In the genomic region with DNA sequence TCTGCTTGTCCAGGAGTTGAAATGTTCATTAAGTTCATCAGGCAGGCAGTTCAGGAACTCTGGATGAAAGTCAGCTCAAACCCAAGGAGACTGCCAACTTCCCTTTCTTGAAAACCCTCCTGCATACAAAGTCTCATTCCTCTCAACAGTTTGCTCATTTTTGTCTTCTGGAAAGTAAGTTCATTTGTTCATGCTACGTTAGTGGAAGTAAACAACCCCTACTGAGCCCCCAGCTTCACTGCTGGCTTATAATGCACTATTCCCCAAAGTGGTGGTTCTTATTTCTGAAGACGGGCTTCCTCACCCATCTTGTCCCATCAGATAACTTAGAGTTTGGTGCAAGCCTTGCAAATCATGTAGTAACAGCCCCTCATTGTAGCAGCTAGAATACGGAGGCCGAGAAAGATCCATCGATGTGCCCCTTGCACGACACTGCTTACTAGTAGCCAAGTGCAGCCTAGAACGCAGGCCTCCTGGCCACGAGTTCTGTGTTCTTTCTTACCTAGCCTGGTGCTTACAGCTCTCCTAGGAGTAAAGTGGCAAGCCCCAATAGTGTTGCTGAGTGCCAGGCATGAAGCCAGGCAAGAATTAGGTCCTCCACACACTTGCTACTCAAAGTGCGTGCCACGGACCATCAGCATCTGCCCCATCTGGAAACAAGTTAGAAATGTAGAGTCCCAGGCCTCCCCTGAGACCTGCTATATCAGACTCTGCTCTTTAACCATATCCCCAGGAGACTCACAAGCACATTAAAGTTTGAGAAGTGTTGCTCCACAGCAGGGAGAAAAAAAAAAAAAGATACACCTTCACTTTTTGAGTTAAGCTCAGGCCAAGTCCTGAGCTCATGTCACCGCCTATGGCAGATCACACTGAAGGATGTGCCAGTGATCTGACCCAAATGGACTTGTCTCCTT, we compare ENCODE assay signal across 11 cellular contexts.
DNase-seq lines count a peak whose midpoint lies in the region; ATAC-seq and TF ChIP-seq lines count a peak whose summit lies in the region.
"Had no signal": no experiment of that assay in that cellular context is flagged by ENCODE, and none has a peak within 500 bp of the region (broad histone marks: within the 10 kb centered on the region; RNA-seq: fewer than 3 reads in every experiment).

No MANE protein-coding gene starts in this region.

- H3K4me1 Mint-ChIP-seq in chondrocyte (ENCODE audit: low read depth), result peaks cover 24% of the 10 kb centered on the region

- DNase-seq in NB4 (ENCODE audit: low read depth) (peak; percentile 81), GDM1 (lab: John Stamatoyannopoulos, UW) (no peak), chondrocyte (ENCODE audit: low spot score) (no peak), NOMO-1 treated with DMSO at 0.1 percent for 48 hours (lab: John Stamatoyannopoulos, UW; ENCODE audit: unreplicated experiment) (no peak), iPS-NIHi7 (ENCODE audit: extremely low spot score) (no peak)
- DNase-seq: activated naive CD4-positive, alpha-beta T cell treated with anti-CD3 and anti-CD28 coated beads for 36 hours; kidney glomerular epithelial cell; NCI-H82 had no signal

- no peak overlapping the region for H3K4me3 ChIP-seq in BLaER1
- no peak overlapping the region for H3K4me3 ChIP-seq in NB4 (ENCODE audit: low read depth, low read length)

- H3K4me1 ChIP-seq in BLaER1, result peaks cover 58% of the 10 kb centered on the region

- peak; percentile 35 for ATAC-seq in GM19035 (IDR thresholded peaks at IDR 0.05; ENCODE audit: unreplicated experiment)
- peak; percentile 50 for ATAC-seq in HG02938 (IDR thresholded peaks at IDR 0.05; ENCODE audit: unreplicated experiment)

- no peaks in the 10 kb centered on the region for H3K9me3 ChIP-seq in BLaER1

- no peaks in the 10 kb centered on the region for H3K9me3 Mint-ChIP-seq in chondrocyte (ENCODE audit: low read depth)
- H3K9me3 Mint-ChIP-seq: activated naive CD4-positive, alpha-beta T cell treated with anti-CD3 and anti-CD28 coated beads for 36 hours had no signal

- no peak for TF ChIP-seq POLR2A in NB4 (IDR thresholded peaks at IDR 0.05; ENCODE audit: extremely low read depth, insufficient read length)

- peaks cover 90% of the 10 kb centered on the region for H4K20me1 ChIP-seq in BLaER1

- TF ChIP-seq CTCF in NB4 (IDR thresholded peaks at IDR 0.05; ENCODE audit: low read depth, low read length), result no peak
- no peak for TF ChIP-seq CTCF in chondrocyte (IDR thresholded peaks at IDR 0.05)

- H3K4me2 ChIP-seq in BLaER1, result peak overlapping the region; percentile 90

- no peak overlapping the region for H3K4me3 Mint-ChIP-seq in chondrocyte (ENCODE audit: unreplicated experiment)
- H3K4me3 Mint-ChIP-seq: activated naive CD4-positive, alpha-beta T cell treated with anti-CD3 and anti-CD28 coated beads for 36 hours had no signal

- no peak overlapping the region for H3K27ac Mint-ChIP-seq in chondrocyte (ENCODE audit: unreplicated experiment)
- H3K27ac Mint-ChIP-seq: activated naive CD4-positive, alpha-beta T cell treated with anti-CD3 and anti-CD28 coated beads for 36 hours had no signal

- H3K36me3 Mint-ChIP-seq in chondrocyte (ENCODE audit: low read depth), result peaks cover 15% of the 10 kb centered on the region

- peaks cover 35% of the 10 kb centered on the region for H3K36me3 ChIP-seq in BLaER1

- no peak overlapping the region for H3K27ac ChIP-seq in BLaER1

- no peak overlapping the region for H3K9ac ChIP-seq in BLaER1

- H3K27me3 ChIP-seq in BLaER1, result no peaks in the 10 kb centered on the region

- no peaks in the 10 kb centered on the region for H3K27me3 Mint-ChIP-seq in chondrocyte (ENCODE audit: low read depth)
